In the genomic region with DNA sequence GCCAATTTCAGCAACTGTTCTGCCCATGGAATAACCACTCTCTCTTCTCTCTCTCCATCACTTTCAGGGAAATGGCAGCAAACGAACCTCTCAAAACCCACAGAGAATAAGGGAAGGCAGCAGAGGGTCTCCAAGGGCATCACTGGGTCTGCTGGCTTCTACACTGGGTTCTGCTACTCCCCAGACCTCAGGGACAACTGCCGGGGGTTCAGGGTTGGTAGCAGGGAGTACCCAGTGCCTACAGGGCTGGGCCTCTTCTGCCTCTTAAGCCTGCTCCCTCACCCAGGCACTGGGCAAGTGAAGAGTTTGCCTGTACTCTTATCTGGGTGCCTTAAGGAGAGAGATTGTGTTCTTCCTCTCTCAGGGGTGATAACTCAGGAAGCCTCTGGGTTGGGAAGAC, we compare ENCODE assay signal across 15 cellular contexts. TPM values are rescaled to one million over a fixed set of nuclear protein-coding genes. Genes with fewer than 3 reads are reported as not detected.
A peak's percentile ranks its signal among the peaks of the same experiment; 100 is the strongest.
DNase-seq lines count a peak whose midpoint lies in the region; ATAC-seq and TF ChIP-seq lines count a peak whose summit lies in the region.
"Had no signal": no experiment of that assay in that cellular context is flagged by ENCODE, and none has a peak within 500 bp of the region (broad histone marks: within the 10 kb centered on the region; RNA-seq: fewer than 3 reads in every experiment).

No MANE protein-coding gene starts in this region.

- no peaks in the 10 kb centered on the region for H3K9me3 Mint-ChIP-seq in activated T-cell treated with anti-CD3 and anti-CD28 coated beads, Interleukin-2, amount 50 U/mL, for 24 hours
- no peaks in the 10 kb centered on the region for H3K9me3 Mint-ChIP-seq in effector memory CD8-positive, alpha-beta T cell

- no peak for TF ChIP-seq CTCF in WERI-Rb-1 (IDR thresholded peaks at IDR 0.05; ENCODE audit: low read depth, low read length)
- no peak for TF ChIP-seq CTCF in sigmoid colon (IDR thresholded peaks at IDR 0.05)

- peaks cover 0 to 49% (median 28%) of the 10 kb centered on the region in 4 donors for H3K4me1 ChIP-seq in sigmoid colon

- no peak for TF ChIP-seq EP300 in sigmoid colon (IDR thresholded peaks at IDR 0.05)

- H3K27me3 Mint-ChIP-seq in activated T-cell treated with anti-CD3 and anti-CD28 coated beads, Interleukin-2, amount 50 U/mL, for 24 hours = no peaks in the 10 kb centered on the region
- no peaks in the 10 kb centered on the region for H3K27me3 Mint-ChIP-seq in effector memory CD8-positive, alpha-beta T cell

- ATAC-seq in effector memory CD8-positive, alpha-beta T cell (replicated peaks) = no peak

- peaks cover 32% of the 10 kb centered on the region for H3K36me3 ChIP-seq in WERI-Rb-1
- H3K36me3 ChIP-seq in sigmoid colon = peaks cover 0 to 43% (median 0%) of the 10 kb centered on the region in 4 donors

- 86 to 92% methylated on average over 2 of the region's 2 CpGs for WGBS in sigmoid colon, 2 donors

- no peak overlapping the region for H3K4me3 ChIP-seq in WERI-Rb-1 (ENCODE audit: low read depth, low read length)
- H3K4me3 ChIP-seq in sigmoid colon = no peak overlapping the region
- H3K4me3 ChIP-seq: suprapubic skin had no signal

- intact Hi-C loops in sigmoid colon (cut with DNase I) = loop anchor here (5.0 kb wide), 1 partner anchor 72 kb away; a partner anchor contains a TSS

- no peak for TF ChIP-seq POLR2A in sigmoid colon (IDR thresholded peaks at IDR 0.05)

- no peaks in the 10 kb centered on the region for H3K27me3 ChIP-seq in WERI-Rb-1 (ENCODE audit: insufficient read depth, low read depth, severe bottlenecking)
- no peaks in the 10 kb centered on the region for H3K27me3 ChIP-seq in sigmoid colon
- H3K27me3 ChIP-seq: suprapubic skin had no signal

- DNase-seq in activated T-cell treated with anti-CD3 and anti-CD28 coated beads, Interleukin-2, amount 50 U/mL, for 24 hours = no peak
- no peak for DNase-seq in activated T-cell treated with anti-CD3 and anti-CD28 coated beads, Interleukin-2, amount 50 U/mL, for 48 hours
- DNase-seq in WERI-Rb-1 = no peak
- no peak for DNase-seq in effector memory CD8-positive, alpha-beta T cell
- DNase-seq in sigmoid colon = no peak
- no peak for DNase-seq in HPDE6-E6E7 (ENCODE audit: extremely low spot score)
- no peak for DNase-seq in NCI-H748 treated with DMSO at 0.1 percent for 48 hours (lab: John Stamatoyannopoulos, UW)
- DNase-seq in HT-29 (ENCODE audit: low spot score) = no peak
- DNase-seq: ACHN, activated gamma-delta T cell treated with Interleukin-2 at 50 U/mL for 16 hours, KG1, NCI-H1436, NCI-H446, small intestine had no signal

- H3K27ac Mint-ChIP-seq in activated T-cell treated with anti-CD3 and anti-CD28 coated beads, Interleukin-2, amount 50 U/mL, for 24 hours = peak overlapping the region; percentile 90
- H3K27ac Mint-ChIP-seq in effector memory CD8-positive, alpha-beta T cell = peak overlapping the region; percentile 93 to 95

- H3K4me3 Mint-ChIP-seq in activated T-cell treated with anti-CD3 and anti-CD28 coated beads, Interleukin-2, amount 50 U/mL, for 24 hours = peak overlapping the region; percentile 25
- peak overlapping the region in 1 of 2 donors; percentile 92 for H3K4me3 Mint-ChIP-seq in effector memory CD8-positive, alpha-beta T cell

- peaks cover 62% of the 10 kb centered on the region for H3K4me1 Mint-ChIP-seq in activated T-cell treated with anti-CD3 and anti-CD28 coated beads, Interleukin-2, amount 50 U/mL, for 24 hours (ENCODE audit: low read depth)
- H3K4me1 Mint-ChIP-seq in effector memory CD8-positive, alpha-beta T cell (ENCODE audit: low read depth in 2 of 2) = peaks cover 62 to 63% of the 10 kb centered on the region in 2 donors

- H3K27ac ChIP-seq in WERI-Rb-1 (0 out of 2 replicates have a peak overlapping the region, but pooled peaks have one; percentile 7), sigmoid colon (peak overlapping the region in 3 of 4 donors; percentile 26 to 99 (median 31))
- H3K27ac ChIP-seq: suprapubic skin had no signal

- peaks cover 73% of the 10 kb centered on the region for H3K36me3 Mint-ChIP-seq in activated T-cell treated with anti-CD3 and anti-CD28 coated beads, Interleukin-2, amount 50 U/mL, for 24 hours (ENCODE audit: low read depth)
- H3K36me3 Mint-ChIP-seq in effector memory CD8-positive, alpha-beta T cell (ENCODE audit: insufficient read depth) = peaks cover 42% of the 10 kb centered on the region

- H3K9me3 ChIP-seq in WERI-Rb-1 (ENCODE audit: severe bottlenecking) = no peaks in the 10 kb centered on the region
- H3K9me3 ChIP-seq in sigmoid colon = no peaks in the 10 kb centered on the region
- H3K9me3 ChIP-seq: suprapubic skin had no signal

RNA-seq across cellular contexts. Expression of a gene that starts 2.5 kb away (rescaled TPM):
- total RNA-seq in sigmoid colon = 10 to 100 TPM; 15.1 to 25.0 (median 16.5) TPM
- polyA plus RNA-seq in sigmoid colon = 10 to 100 TPM; 35.1 to 47.6 (median 40.2) TPM
- total RNA-seq in HT-29 (2014; rRNA removed; shearing (Covaris generic)) = 26.6 TPM in 2 replicates

RNA-seq across cellular contexts. Expression of a gene that starts 3.0 kb away (rescaled TPM):
- total RNA-seq in sigmoid colon = 100 to 1,000 TPM; 369 to 440 (median 416) TPM
- polyA plus RNA-seq in sigmoid colon = 100 to 1,000 TPM; 384 to 516 (median 451) TPM
- 199 and 229 TPM in 2 replicates for total RNA-seq in HT-29 (2014; rRNA removed; shearing (Covaris generic))

RNA-seq across cellular contexts. Expression of a gene that starts 7.5 kb away (rescaled TPM):
- total RNA-seq in sigmoid colon = 10 to 100 TPM in 1 of 4 donors, 1 to 10 TPM in 3; 3.1 to 16.1 (median 4.6) TPM
- 10 to 100 TPM; 11.5 to 12.0 (median 11.8) TPM for polyA plus RNA-seq in sigmoid colon
- total RNA-seq in HT-29 (2014; rRNA removed; shearing (Covaris generic)) = 0.97 and 3.9 TPM in 2 replicates

RNA-seq across cellular contexts. Expression of a gene that starts 14.4 kb away (rescaled TPM):
- total RNA-seq in sigmoid colon = 1 to 10 TPM; 2.5 to 9.7 (median 4.5) TPM
- 10 to 100 TPM in 1 of 3 donors, 1 to 10 TPM in 2; 3.6 to 11.6 (median 5.1) TPM for polyA plus RNA-seq in sigmoid colon
- 2.5 and 8.2 TPM in 2 replicates for total RNA-seq in HT-29 (2014; rRNA removed; shearing (Covaris generic))

RNA-seq across cellular contexts. Expression of a gene that starts 55.3 kb away (rescaled TPM):
- total RNA-seq in sigmoid colon = 10 to 100 TPM; 42.8 to 73.4 (median 66.5) TPM
- polyA plus RNA-seq in sigmoid colon = 10 to 100 TPM in 1 of 3 donors, 1 to 10 TPM in 2; 4.2 to 42.7 (median 7.4) TPM
- 64.2 and 72.9 TPM in 2 replicates for total RNA-seq in HT-29 (2014; rRNA removed; shearing (Covaris generic))
